ENCODE assay signal across 1 cellular context in genomic region chr1:225422795-225423517, GRCh38.
A peak's percentile ranks its signal among the peaks of the same experiment; 100 is the strongest.
TF ChIP-seq lines count a peak whose summit lies in the region.

No MANE protein-coding gene starts in this region.

TF ChIP-seq in HEK293, 187 proteins besides CTCF, POLR2A, EP300 and RAD21 (continued from another document):
- TF ChIP-seq PRDM10 (tag by site-specific recombination; IDR thresholded peaks at IDR 0.05) (peak; percentile 44; the same call in 1 of the 2 replicates), BCL11B (tag by site-specific recombination; IDR thresholded peaks at IDR 0.05; ENCODE audit: low read depth) (0 out of 2 replicates have a peak, but pooled peaks have one; percentile 18), RBAK (tag by site-specific recombination; IDR thresholded peaks at IDR 0.05) (no peak), ZNF670 (tag by site-specific recombination; IDR thresholded peaks at IDR 0.05; ENCODE audit: low read depth) (no peak), ZNF18 (tag by site-specific recombination; IDR thresholded peaks at IDR 0.05) (no peak), SP7 (tag by site-specific recombination; IDR thresholded peaks at IDR 0.05) (no peak), PRDM2 (tag by site-specific recombination; IDR thresholded peaks at IDR 0.05; ENCODE audit: borderline replicate concordance) (no peak), ZNF580 (tag by site-specific recombination; IDR thresholded peaks at IDR 0.05) (peak; percentile 25; the same call in 1 of the 2 replicates), ZBTB48 (tag by site-specific recombination; IDR thresholded peaks at IDR 0.05) (no peak), ZNF830 (tag by site-specific recombination; IDR thresholded peaks at IDR 0.05; ENCODE audit: low read depth) (no peak), ZNF610 (tag by site-specific recombination; IDR thresholded peaks at IDR 0.05; ENCODE audit: borderline replicate concordance) (0 out of 2 replicates have a peak, but pooled peaks have one; percentile 23), ZNF843 (tag by site-specific recombination; IDR thresholded peaks at IDR 0.05) (peak; percentile 67; the same call in 1 of the 2 replicates), ZNF449 (tag by site-specific recombination; IDR thresholded peaks at IDR 0.05) (peak; percentile 52; the same call in 1 of the 2 replicates), ZNF37A (tag by site-specific recombination; IDR thresholded peaks at IDR 0.05) (no peak), ZBTB8A (tag by site-specific recombination; IDR thresholded peaks at IDR 0.05) (no peak), YY1 (tag by site-specific recombination; IDR thresholded peaks at IDR 0.05) (no peak), ZSCAN16 (tag by site-specific recombination; IDR thresholded peaks at IDR 0.05) (no peak), ZNF544 (tag by site-specific recombination; IDR thresholded peaks at IDR 0.05) (no peak), ZSCAN4 (tag by site-specific recombination; IDR thresholded peaks at IDR 0.05) (no peak), ZNF747 (tag by site-specific recombination; IDR thresholded peaks at IDR 0.05) (no peak), ZBTB17 (tag by site-specific recombination; IDR thresholded peaks at IDR 0.05) (peak; percentile 53; the same call in 1 of the 2 replicates), HIC1 (tag by site-specific recombination; IDR thresholded peaks at IDR 0.05) (no peak), PRDM6 (tag by site-specific recombination; IDR thresholded peaks at IDR 0.05) (peak; percentile 93), ZNF211 (tag by site-specific recombination; IDR thresholded peaks at IDR 0.05; ENCODE audit: low read depth) (no peak)
TF ChIP-seq in HEK293: peak in this region for 13.
